27 cellular contexts compared by ENCODE assay signal in genomic region chr11:78493413-78493975, GRCh38.
"Had no signal": no experiment of that assay in that cellular context is flagged by ENCODE, and none has a peak within 500 bp of the region (broad histone marks: within the 10 kb centered on the region; RNA-seq: fewer than 3 reads in every experiment).

No MANE protein-coding gene starts in this region.

- H3K36me3 ChIP-seq: ovary, right atrium auricular region had no signal

- H3K4me3 Mint-ChIP-seq: naive B cell; natural killer cell; stimulated activated memory B cell treated with anti-CD40 and anti-IgM and Interleukin-4, amounts not matched to agents 10 μg/mL and 1 μg/mL and 100 μg/mL, for 72 hours; stimulated activated naive CD8-positive, alpha-beta T cell treated with anti-CD3 and anti-CD28 coated beads, Interleukin-15, amount 100 ng/mL, for 72 hours had no signal

- H3K27ac Mint-ChIP-seq: naive B cell; natural killer cell; progenitor cell of endocrine pancreas; stimulated activated memory B cell treated with anti-CD40 and anti-IgM and Interleukin-4, amounts not matched to agents 10 μg/mL and 1 μg/mL and 100 μg/mL, for 72 hours; stimulated activated naive CD8-positive, alpha-beta T cell treated with anti-CD3 and anti-CD28 coated beads, Interleukin-15, amount 100 ng/mL, for 72 hours had no signal

- H3K4me3 ChIP-seq: lung, mucosa of descending colon, ovary, right atrium auricular region, tibial nerve, vagina had no signal

- DNase-seq: head of caudate nucleus; hippocampal formation; kidney glomerular epithelial cell; left cardiac atrium; midbrain; mucosa of descending colon; naive B cell; natural killer cell; ovary; small intestine; stimulated activated CD4-positive, alpha-beta T cell treated with anti-CD3 and anti-CD28 coated beads, Interleukin-1b, Interleukin-23, amount 100 ng/mL, for 48 hours; stimulated activated CD4-positive, alpha-beta T cell treated with anti-CD3 and anti-CD28 coated beads, Interleukin-2, amount 100 ng/mL, for 48 hours; stimulated activated CD4-positive, alpha-beta T cell treated with anti-CD3 and anti-CD28 coated beads, Interleukin-4, amount 100 ng/mL, for 4 hours; stimulated activated CD8-positive, alpha-beta memory T cell treated with anti-CD3 and anti-CD28 coated beads, Interleukin-4, amount 100 ng/mL, for 48 hours; stimulated activated naive CD4-positive, alpha-beta T cell treated with Interleukin-2 at 50 U/mL for 16 hours; stimulated activated naive CD8-positive, alpha-beta T cell treated with anti-CD3 and anti-CD28 coated beads, Interleukin-15, amount 100 ng/mL, for 72 hours; substantia nigra; upper lobe of left lung had no signal

- FAIRE-seq: keratinocyte, small intestine had no signal

- H3K27me3 Mint-ChIP-seq: naive B cell; progenitor cell of endocrine pancreas; stimulated activated memory B cell treated with anti-CD40 and anti-IgM and Interleukin-4, amounts not matched to agents 10 μg/mL and 1 μg/mL and 100 μg/mL, for 72 hours; stimulated activated naive CD8-positive, alpha-beta T cell treated with anti-CD3 and anti-CD28 coated beads, Interleukin-15, amount 100 ng/mL, for 72 hours had no signal

- H3K27me3 ChIP-seq: ovary, right atrium auricular region, tibial nerve, upper lobe of left lung, vagina had no signal

- H3K36me3 Mint-ChIP-seq: natural killer cell had no signal

- H3K27ac ChIP-seq: ovary, right atrium auricular region, tibial nerve, vagina had no signal

- H3K9me3 ChIP-seq: mucosa of descending colon, ovary, right atrium auricular region, tibial nerve, upper lobe of left lung, vagina had no signal

- H3K9me3 Mint-ChIP-seq: naive B cell; natural killer cell; stimulated activated memory B cell treated with anti-CD40 and anti-IgM and Interleukin-4, amounts not matched to agents 10 μg/mL and 1 μg/mL and 100 μg/mL, for 72 hours; stimulated activated naive CD8-positive, alpha-beta T cell treated with anti-CD3 and anti-CD28 coated beads, Interleukin-15, amount 100 ng/mL, for 72 hours had no signal

- H3K4me1 Mint-ChIP-seq: stimulated activated naive CD8-positive, alpha-beta T cell treated with anti-CD3 and anti-CD28 coated beads, Interleukin-15, amount 100 ng/mL, for 72 hours had no signal

- ATAC-seq: left cardiac atrium; left lobe of liver; mucosa of descending colon; natural killer cell; sciatic nerve; stimulated activated memory B cell treated with anti-CD40 and anti-IgM and Interleukin-4, amounts not matched to agents 10 μg/mL and 1 μg/mL and 100 μg/mL, for 72 hours; stimulated activated naive CD8-positive, alpha-beta T cell treated with anti-CD3 and anti-CD28 coated beads, Interleukin-15, amount 100 ng/mL, for 72 hours had no signal
